In genomic region chr4:147837435-147837834, GRCh38 we compare ENCODE assay signal across 11 cellular contexts.
DNase-seq lines count a peak whose midpoint lies in the region; ATAC-seq, FAIRE-seq and TF ChIP-seq lines count a peak whose summit lies in the region.
"Had no signal": no experiment of that assay in that cellular context is flagged by ENCODE, and none has a peak within 500 bp of the region (broad histone marks: within the 10 kb centered on the region; RNA-seq: fewer than 3 reads in every experiment).

No MANE protein-coding gene starts in this region.

- peak; percentile 34 for ATAC-seq in HG02798 (IDR thresholded peaks at IDR 0.05; ENCODE audit: poor library complexity, unreplicated experiment)
- ATAC-seq in activated CD4-positive, alpha-beta T cell treated with anti-CD3 and anti-CD28 coated beads for 36 hours, result no peak
- no peak for ATAC-seq in naive thymus-derived CD4-positive, alpha-beta T cell

- TF ChIP-seq CTCF in AG10803 (conservative IDR thresholded peaks at IDR 0.05; ENCODE audit: low read length) (peak; percentile 31; the same call in 1 of the 2 replicates), mammary epithelial cell (conservative IDR thresholded peaks at IDR 0.05 in 1 of 2, IDR thresholded peaks at IDR 0.05 in 1 of 2; ENCODE audit: extremely low read depth in 1 of 2, insufficient read depth in 1 of 2, low read depth in 1 of 2, low read length in 2 of 2) (peak; percentile 36 to 49)

- no peaks in the 10 kb centered on the region for H3K9me3 ChIP-seq in mammary epithelial cell (replicated peaks; ENCODE audit: insufficient read depth, low read length)
- H3K9me3 ChIP-seq in naive thymus-derived CD4-positive, alpha-beta T cell (ENCODE audit: control insufficient read depth in 2 of 3, low read length in 3 of 3), result no peaks in the 10 kb centered on the region

- H3K4me1 Mint-ChIP-seq in activated CD4-positive, alpha-beta T cell treated with anti-CD3 and anti-CD28 coated beads for 36 hours, result peaks cover 15% of the 10 kb centered on the region
- peaks cover 0 to 2% (median 0%) of the 10 kb centered on the region in 7 donors for H3K4me1 Mint-ChIP-seq in naive thymus-derived CD4-positive, alpha-beta T cell

- H4K20me1 ChIP-seq in mammary epithelial cell (ENCODE audit: insufficient read depth, low read length), result no peaks in the 10 kb centered on the region

- H3K27ac Mint-ChIP-seq in activated CD4-positive, alpha-beta T cell treated with anti-CD3 and anti-CD28 coated beads for 36 hours, result no peak overlapping the region
- H3K27ac Mint-ChIP-seq in naive thymus-derived CD4-positive, alpha-beta T cell, result no peak overlapping the region

- peaks cover 35% of the 10 kb centered on the region for H3K79me2 ChIP-seq in mammary epithelial cell (ENCODE audit: insufficient read depth, low read length)

- H3K4me2 ChIP-seq in mammary epithelial cell (ENCODE audit: insufficient read depth, low read depth, low read length), result no peak overlapping the region

- H3K4me3 ChIP-seq in AG10803 (ENCODE audit: low read length) (no peak overlapping the region), mammary epithelial cell (replicated peaks in 1 of 3; ENCODE audit: insufficient read depth in 1 of 3, low read depth in 2 of 3, low read length in 3 of 3) (no peak overlapping the region)
- H3K4me3 ChIP-seq in naive thymus-derived CD4-positive, alpha-beta T cell (ENCODE audit: low read length), result no peak overlapping the region

- CTCF ChIA-PET in mammary epithelial cell (lab: Charles Lee; ENCODE audit: low non-redundant PET), result interaction anchor here (0.6 kb wide), 2 partner anchors 106 to 739 kb away, joined by 3 to 10 read pairs; partner anchors contain the start of gene ARHGAP10
- CTCF ChIA-PET in activated CD4-positive, alpha-beta T cell treated with anti-CD3 and anti-CD28 coated beads for 36 hours (lab: Charles Lee), result interaction anchor here (0.6 to 1.6 kb wide), 4 partner anchors 14 to 220 kb away, joined by 3 to 4 read pairs (median 3); partner anchors contain the start of gene TMEM184C
- CTCF ChIA-PET in naive thymus-derived CD4-positive, alpha-beta T cell (lab: Charles Lee), result interaction anchor here (1.4 kb wide), 1 partner anchor 30 kb away, joined by 5 read pairs; no protein-coding TSS in a partner anchor

- DNase-seq in AG10803 (ENCODE audit: low read depth) (no peak), mammary epithelial cell (no peak), myocyte (ENCODE audit: low read depth) (peak; percentile 67), DMS153 (lab: John Stamatoyannopoulos, UW) (no peak), RCC 7860 (ENCODE audit: low spot score) (no peak)
- no peak for DNase-seq in activated CD4-positive, alpha-beta T cell treated with anti-CD3 and anti-CD28 coated beads for 36 hours
- no peak for DNase-seq in naive thymus-derived CD4-positive, alpha-beta T cell
- DNase-seq: activated CD8-positive, alpha-beta memory T cell treated with anti-CD3 and anti-CD28 coated beads, Interleukin-2, amount 50 U/mL, for 48 hours; cerebellar nuclear complex; NCI-H1417 had no signal

- H3K4me3 Mint-ChIP-seq in activated CD4-positive, alpha-beta T cell treated with anti-CD3 and anti-CD28 coated beads for 36 hours, result no peak overlapping the region
- H3K4me3 Mint-ChIP-seq in naive thymus-derived CD4-positive, alpha-beta T cell, result no peak overlapping the region

- in situ Hi-C loops in mammary epithelial cell (cut with MboI; ENCODE audit: low sequenced_read_pairs in 2 of 2), result no loop called here

- H2AFZ ChIP-seq in mammary epithelial cell (ENCODE audit: low read depth, low read length), result no peak overlapping the region

- no peaks in the 10 kb centered on the region for H3K36me3 Mint-ChIP-seq in activated CD4-positive, alpha-beta T cell treated with anti-CD3 and anti-CD28 coated beads for 36 hours (ENCODE audit: low read depth)
- peaks cover 0 to 4% (median 0%) of the 10 kb centered on the region in 5 donors for H3K36me3 Mint-ChIP-seq in naive thymus-derived CD4-positive, alpha-beta T cell

- no peak overlapping the region for H3K27ac ChIP-seq in mammary epithelial cell (ENCODE audit: insufficient read depth, low read depth, low read length)
- H3K27ac ChIP-seq in naive thymus-derived CD4-positive, alpha-beta T cell (ENCODE audit: low read depth, low read length), result no peak overlapping the region

- peaks cover 12% of the 10 kb centered on the region for H3K4me1 ChIP-seq in mammary epithelial cell (ENCODE audit: insufficient read depth, low read length)
- H3K4me1 ChIP-seq in naive thymus-derived CD4-positive, alpha-beta T cell (ENCODE audit: control insufficient read depth in 2 of 2, insufficient read depth in 2 of 2, low read length in 2 of 2), result no peaks in the 10 kb centered on the region

- dilution Hi-C loops in mammary epithelial cell (cut with HindIII; ENCODE audit: low sequenced_read_pairs), result no loop called here

- no TSS peak for BruUV-seq in mammary epithelial cell (replicated peaks; lab: Mats Ljungman, UMichigan)

- WGBS in mammary epithelial cell (ENCODE audit: low coverage, missing lambda C conversion rate), result 50% methylated on average over 1 of the region's 1 CpG

- no peaks in the 10 kb centered on the region for H3K27me3 ChIP-seq in mammary epithelial cell (ENCODE audit: insufficient read depth, low read length)
- no peaks in the 10 kb centered on the region for H3K27me3 ChIP-seq in naive thymus-derived CD4-positive, alpha-beta T cell (ENCODE audit: control insufficient read depth in 2 of 2, insufficient read depth in 2 of 2, low read length in 2 of 2)

- H3K27me3 Mint-ChIP-seq in activated CD4-positive, alpha-beta T cell treated with anti-CD3 and anti-CD28 coated beads for 36 hours, result no peaks in the 10 kb centered on the region
- peaks cover 0 to 9% (median 0%) of the 10 kb centered on the region in 5 donors for H3K27me3 Mint-ChIP-seq in naive thymus-derived CD4-positive, alpha-beta T cell

- H3K9me3 Mint-ChIP-seq in activated CD4-positive, alpha-beta T cell treated with anti-CD3 and anti-CD28 coated beads for 36 hours (ENCODE audit: low read depth), result no peaks in the 10 kb centered on the region
- no peaks in the 10 kb centered on the region for H3K9me3 Mint-ChIP-seq in naive thymus-derived CD4-positive, alpha-beta T cell

- intact Hi-C loops in mammary epithelial cell (cut with micrococcal nuclease), result loop anchor here (2.0 kb wide), 3 partner anchors 17 to 129 kb away; partner anchors contain the start of gene ARHGAP10
- intact Hi-C loops in activated CD4-positive, alpha-beta T cell treated with anti-CD3 and anti-CD28 coated beads for 36 hours (cut with DNase I, micrococcal nuclease), result no loop called here
- intact Hi-C loops in naive thymus-derived CD4-positive, alpha-beta T cell (cut with micrococcal nuclease), result no loop called here

- FAIRE-seq in RCC 7860 (lab: Jason Lieb, UNC), result no peak

- H3K36me3 ChIP-seq in mammary epithelial cell (ENCODE audit: insufficient read depth, low read length), result no peaks in the 10 kb centered on the region
- H3K36me3 ChIP-seq in naive thymus-derived CD4-positive, alpha-beta T cell (ENCODE audit: control insufficient read depth in 2 of 3, insufficient read depth in 3 of 3, low read length in 3 of 3), result no peaks in the 10 kb centered on the region

- POLR2A ChIA-PET in activated CD4-positive, alpha-beta T cell treated with anti-CD3 and anti-CD28 coated beads for 36 hours (lab: Charles Lee), result no interaction called here
- POLR2A ChIA-PET in naive thymus-derived CD4-positive, alpha-beta T cell (lab: Charles Lee), result interaction anchor here (0.6 kb wide), 1 partner anchor 219 kb away, joined by 3 read pairs; no protein-coding TSS in a partner anchor

- no peak overlapping the region for H3K9ac ChIP-seq in mammary epithelial cell (ENCODE audit: insufficient read depth, low read length)
